8 cellular contexts compared by ENCODE assay signal in genomic region chr2:24970483-24971299, GRCh38. TPM values are rescaled to one million over a fixed set of nuclear protein-coding genes. Genes with fewer than 3 reads are reported as not detected.
DNase-seq lines count a peak whose midpoint lies in the region; ATAC-seq and TF ChIP-seq lines count a peak whose summit lies in the region.

No MANE protein-coding gene starts in this region.

- no peaks in the 10 kb centered on the region; a peak in 1 of 22 replicates for H4K20me1 ChIP-seq in BLaER1 treated with 17β-estradiol and CSF1 and Interleukin-3, amounts not matched to agents 10 nM and 100 nM

- H3K9me3 ChIP-seq in BLaER1 treated with 17β-estradiol and CSF1 and Interleukin-3, amounts not matched to agents 10 nM and 100 nM (replicated peaks in 1 of 11) = no peaks in the 10 kb centered on the region
- H3K9me3 ChIP-seq in ascending aorta (no peaks in the 10 kb centered on the region), suprapubic skin (no peaks in the 10 kb centered on the region)

- DNase-seq in HuH-7.5 (ENCODE audit: low spot score) = peak; percentile 11
- DNase-seq in ascending aorta (ENCODE audit: low spot score in 2 of 2) = no peak
- peak; percentile 43 for DNase-seq in kidney tubule cell (ENCODE audit: low spot score)
- DNase-seq in suprapubic skin (ENCODE audit: low spot score in 2 of 2) = no peak
- DNase-seq in NK-92 treated with Interleukin-12 subunit alpha and Interleukin-12 subunit beta, amount 100 ng/mL, for 24 hours (lab: John Stamatoyannopoulos, UW) = no peak

- TF ChIP-seq CTCF in ascending aorta (IDR thresholded peaks at IDR 0.05) (no peak), suprapubic skin (IDR thresholded peaks at IDR 0.05) (no peak)

- H3K4me3 ChIP-seq in BLaER1 treated with 17β-estradiol and CSF1 and Interleukin-3, amounts not matched to agents 10 nM and 100 nM = peak overlapping the region; percentile 67 to 91 (median 80)
- H3K4me3 ChIP-seq in ascending aorta = peak overlapping the region; percentile 81 to 84
- H3K4me3 ChIP-seq in suprapubic skin = peak overlapping the region; percentile 77

- no peaks in the 10 kb centered on the region for H3K27me3 ChIP-seq in BLaER1 treated with 17β-estradiol and CSF1 and Interleukin-3, amounts not matched to agents 10 nM and 100 nM
- H3K27me3 ChIP-seq in ascending aorta (no peaks in the 10 kb centered on the region), suprapubic skin (no peaks in the 10 kb centered on the region)

- H3K4me1 ChIP-seq in BLaER1 treated with 17β-estradiol and CSF1 and Interleukin-3, amounts not matched to agents 10 nM and 100 nM = peaks cover 7 to 23% (median 17%) of the 10 kb centered on the region in 10 experiments; a peak in 19 of 20 replicates
- H3K4me1 ChIP-seq in ascending aorta (peaks cover 0 to 1% of the 10 kb centered on the region in 2 donors), suprapubic skin (peaks cover 17% of the 10 kb centered on the region)

- peak overlapping the region; percentile 79 to 97 (median 87) for H3K4me2 ChIP-seq in BLaER1 treated with 17β-estradiol and CSF1 and Interleukin-3, amounts not matched to agents 10 nM and 100 nM

- no peak for TF ChIP-seq EP300 in suprapubic skin (IDR thresholded peaks at IDR 0.05)

- H3K27ac ChIP-seq in BLaER1 treated with 17β-estradiol and CSF1 and Interleukin-3, amounts not matched to agents 10 nM and 100 nM = peak overlapping the region; percentile 87 to 100 (median 95)
- H3K27ac ChIP-seq in ascending aorta = peak overlapping the region; percentile 97
- H3K27ac ChIP-seq in suprapubic skin = peak overlapping the region; percentile 96

- TF ChIP-seq POLR2A in suprapubic skin (IDR thresholded peaks at IDR 0.05) = no peak

- ATAC-seq in HG03432 (IDR thresholded peaks at IDR 0.05; ENCODE audit: unreplicated experiment) (no peak), GM18858 (IDR thresholded peaks at IDR 0.05; ENCODE audit: unreplicated experiment) (no peak)

- H3K9ac ChIP-seq in BLaER1 treated with 17β-estradiol and CSF1 and Interleukin-3, amounts not matched to agents 10 nM and 100 nM = peak overlapping the region; percentile 90 to 99 (median 94)

- peaks cover 17 to 22% (median 18%) of the 10 kb centered on the region in 11 experiments for H3K36me3 ChIP-seq in BLaER1 treated with 17β-estradiol and CSF1 and Interleukin-3, amounts not matched to agents 10 nM and 100 nM
- peaks cover 0 to 17% of the 10 kb centered on the region in 2 donors for H3K36me3 ChIP-seq in ascending aorta
- H3K36me3 ChIP-seq in suprapubic skin = peaks cover 17% of the 10 kb centered on the region

- intact Hi-C loops in ascending aorta (cut with DNase I) = loop anchor here (2.0 to 10.0 kb wide), 8 partner anchors 50 to 1754 kb away; partner anchors contain the start of genes ADCY3, ASXL2, DNMT3A and DTNB

- 51% methylated on average over 30 of the region's 30 CpGs for WGBS in suprapubic skin

RNA-seq across cellular contexts. Expression of gene DNAJC27, which starts 1.1 kb away (rescaled TPM):
- total RNA-seq in ascending aorta (3.6 TPM), suprapubic skin (1 to 10 TPM; 3.1 to 6.4 (median 4.3) TPM)

RNA-seq across cellular contexts. Expression of gene ADCY3, which starts 50.7 kb away (rescaled TPM):
- total RNA-seq in ascending aorta (140 TPM), suprapubic skin (100 to 1,000 TPM in 1 of 4 donors, 10 to 100 TPM in 3; 45.2 to 108 (median 66.9) TPM)

Comparison
In these comparisons a context has a peak if more than half of its experiments do, and no peak if none do; other contexts are left out.
1. DNase-seq: peak in HuH-7.5 (single experiment) and kidney tubule cell (single experiment); none in ascending aorta (0 of 2), suprapubic skin (0 of 2) and NK-92 treated with Interleukin-12 subunit alpha and Interleukin-12 subunit beta, amount 100 ng/mL, for 24 hours (single experiment).
2. Peak in every context shown above with its lines, with median percentiles within 50 percentile points of each other: H3K27ac ChIP-seq and H3K4me3 ChIP-seq.